In genomic region chr10:91694170-91694794, GRCh38 we compare ENCODE assay signal across 9 cellular contexts.
DNase-seq lines count a peak whose midpoint lies in the region; ATAC-seq and TF ChIP-seq lines count a peak whose summit lies in the region.
"Had no signal": no experiment of that assay in that cellular context is flagged by ENCODE, and none has a peak within 500 bp of the region (broad histone marks: within the 10 kb centered on the region; RNA-seq: fewer than 3 reads in every experiment).

No MANE protein-coding gene starts in this region.

- H3K18ac ChIP-seq in IMR-90 (ENCODE audit: low read depth, low read length) = no peak overlapping the region

- H4K91ac ChIP-seq in IMR-90 (ENCODE audit: insufficient read depth, low read depth, low read length) = no peak overlapping the region

- in situ Hi-C loops in IMR-90 (cut with MboI; ENCODE audit: low sequenced_read_pairs) = loop anchor here (10.0 kb wide), 1 partner anchor 139 kb away; no protein-coding TSS in a partner anchor

- no peak overlapping the region for H3K9ac ChIP-seq in IMR-90 (ENCODE audit: low read depth, low read length)

- H2BK15ac ChIP-seq in IMR-90 (ENCODE audit: low read depth, low read length) = peak overlapping the region; percentile 47; the same call in 1 of the 3 replicates

- peaks cover 8% of the 10 kb centered on the region for H3K4me1 ChIP-seq in IMR-90 (ENCODE audit: control insufficient read depth, insufficient read depth, low read length)

- peak; percentile 7 for DNase-seq in NCI-H2227 (lab: John Stamatoyannopoulos, UW; ENCODE audit: unreplicated experiment)
- no peak for DNase-seq in NCI-H2227 treated with DMSO at 0.1 percent for 48 hours (lab: John Stamatoyannopoulos, UW)
- DNase-seq in IMR-90 = peak; percentile 51
- DNase-seq in activated CD8-positive, alpha-beta T cell treated with anti-CD3 and anti-CD28 coated beads, Interleukin-2, amount 10 ng/mL, durations not matched to agents 7 days and 5 days = peak; percentile 23
- peak; percentile 18 for DNase-seq in left kidney (ENCODE audit: low read depth, low spot score)
- DNase-seq in activated T-helper 2 cell treated with anti-CD3 and anti-CD28 coated beads, Interferon-gamma antibody, Interleukin-2, Interleukin-4, amounts not matched to agents 10 μg/mL and 5 μg/mL and 100 μg/mL, durations not matched to agents 14 hours and 24 hours and 36 hours (ENCODE audit: low spot score) = no peak
- DNase-seq in cerebellar nuclear complex (lab: John Stamatoyannopoulos, UW) = no peak
- DNase-seq in NCI-H2081 treated with DMSO at 0.1 percent for 48 hours (lab: John Stamatoyannopoulos, UW) = no peak

- no peaks in the 10 kb centered on the region for H3K9me3 ChIP-seq in IMR-90 (ENCODE audit: control insufficient read depth, insufficient read depth, low read length)

- H2BK5ac ChIP-seq in IMR-90 (ENCODE audit: low read depth, low read length, poor library complexity, severe bottlenecking) = no peak overlapping the region

- peaks cover 8% of the 10 kb centered on the region for H3K9me1 ChIP-seq in IMR-90 (ENCODE audit: insufficient read depth, low read length)

- H3K27me3 ChIP-seq in IMR-90 (ENCODE audit: control insufficient read depth, insufficient read depth, low read length) = no peaks in the 10 kb centered on the region

- TF ChIP-seq POLR2A in IMR-90 (IDR thresholded peaks at IDR 0.05; ENCODE audit: low read depth, low read length) = no peak

- H2BK20ac ChIP-seq in IMR-90 (ENCODE audit: low read depth, low read length) = no peak overlapping the region

- intact Hi-C loops in IMR-90 (cut with micrococcal nuclease) = loop anchor here (1.0 to 5.0 kb wide), 5 partner anchors 61 to 396 kb away; partner anchors contain the start of gene PPP1R3C
- intact Hi-C loops in activated T-helper 2 cell treated with anti-CD3 and anti-CD28 coated beads, Interferon-gamma antibody, Interleukin-2, Interleukin-4, amounts not matched to agents 10 μg/mL and 5 μg/mL and 100 μg/mL, durations not matched to agents 14 hours and 24 hours and 36 hours (cut with micrococcal nuclease) = loop anchor here (2.0 to 5.0 kb wide), 2 partner anchors 307 to 395 kb away; no protein-coding TSS in a partner anchor

- BruUV-seq in IMR-90 (replicated peaks; lab: Mats Ljungman, UMichigan) = no TSS peak

- no peak overlapping the region for H3K27ac ChIP-seq in IMR-90 (ENCODE audit: insufficient read depth, low read length)
- H3K27ac ChIP-seq: skin epidermis had no signal

- H3K4me1 Mint-ChIP-seq in activated CD8-positive, alpha-beta T cell treated with anti-CD3 and anti-CD28 coated beads, Interleukin-2, amount 10 ng/mL, durations not matched to agents 7 days and 5 days (ENCODE audit: low read depth) = peaks cover 5% of the 10 kb centered on the region
- H3K4me1 Mint-ChIP-seq in activated T-helper 2 cell treated with anti-CD3 and anti-CD28 coated beads, Interferon-gamma antibody, Interleukin-2, Interleukin-4, amounts not matched to agents 10 μg/mL and 5 μg/mL and 100 μg/mL, durations not matched to agents 14 hours and 24 hours and 36 hours (ENCODE audit: low read depth) = peaks cover 5% of the 10 kb centered on the region

- H3K4me3 Mint-ChIP-seq in activated CD8-positive, alpha-beta T cell treated with anti-CD3 and anti-CD28 coated beads, Interleukin-2, amount 10 ng/mL, durations not matched to agents 7 days and 5 days = no peak overlapping the region
- no peak overlapping the region for H3K4me3 Mint-ChIP-seq in activated T-helper 2 cell treated with anti-CD3 and anti-CD28 coated beads, Interferon-gamma antibody, Interleukin-2, Interleukin-4, amounts not matched to agents 10 μg/mL and 5 μg/mL and 100 μg/mL, durations not matched to agents 14 hours and 24 hours and 36 hours (ENCODE audit: low read depth)

- H3K79me1 ChIP-seq in IMR-90 (ENCODE audit: low read depth in 1 of 2, low read length in 2 of 2) = no peaks in the 10 kb centered on the region

- H2AK5ac ChIP-seq in IMR-90 (ENCODE audit: low read depth, low read length) = no peak overlapping the region

- H3K4ac ChIP-seq in IMR-90 (ENCODE audit: low read depth, low read length) = no peak overlapping the region

- peak; percentile 81 for ATAC-seq in IMR-90 (ENCODE audit: low read depth)
- ATAC-seq in activated CD8-positive, alpha-beta T cell treated with anti-CD3 and anti-CD28 coated beads, Interleukin-2, amount 10 ng/mL, durations not matched to agents 7 days and 5 days = no peak

- no peak overlapping the region for H3K4me3 ChIP-seq in IMR-90 (ENCODE audit: insufficient read depth, low read depth, low read length)
- H3K4me3 ChIP-seq: skin epidermis had no signal

- 80% methylated on average over 3 of the region's 3 CpGs; no CpG with 5 or more reads in 1 of the 2 experiments for WGBS in IMR-90 (ENCODE audit: extremely low coverage in 2 of 2, insufficient read length in 1 of 2), 2 experiments

- no peak overlapping the region for H2AK9ac ChIP-seq in IMR-90 (replicated peaks; ENCODE audit: low read depth, low read length, poor library complexity)

- no peaks in the 10 kb centered on the region for H3K36me3 Mint-ChIP-seq in activated CD8-positive, alpha-beta T cell treated with anti-CD3 and anti-CD28 coated beads, Interleukin-2, amount 10 ng/mL, durations not matched to agents 7 days and 5 days (ENCODE audit: low read depth)
- no peaks in the 10 kb centered on the region for H3K36me3 Mint-ChIP-seq in activated T-helper 2 cell treated with anti-CD3 and anti-CD28 coated beads, Interferon-gamma antibody, Interleukin-2, Interleukin-4, amounts not matched to agents 10 μg/mL and 5 μg/mL and 100 μg/mL, durations not matched to agents 14 hours and 24 hours and 36 hours (ENCODE audit: low read depth)

- no peak overlapping the region; the same call in 1 of the 2 replicates for H2BK120ac ChIP-seq in IMR-90 (ENCODE audit: low read depth, low read length)

- peak; percentile 82 for TF ChIP-seq CTCF in IMR-90 (conservative IDR thresholded peaks at IDR 0.05; ENCODE audit: low read depth, low read length)

- H3K9me3 Mint-ChIP-seq in activated CD8-positive, alpha-beta T cell treated with anti-CD3 and anti-CD28 coated beads, Interleukin-2, amount 10 ng/mL, durations not matched to agents 7 days and 5 days (ENCODE audit: insufficient read depth) = no peaks in the 10 kb centered on the region
- no peaks in the 10 kb centered on the region for H3K9me3 Mint-ChIP-seq in activated T-helper 2 cell treated with anti-CD3 and anti-CD28 coated beads, Interferon-gamma antibody, Interleukin-2, Interleukin-4, amounts not matched to agents 10 μg/mL and 5 μg/mL and 100 μg/mL, durations not matched to agents 14 hours and 24 hours and 36 hours

- H4K5ac ChIP-seq in IMR-90 (ENCODE audit: low read depth, low read length) = no peak overlapping the region

- no peak overlapping the region for H3K14ac ChIP-seq in IMR-90 (replicated peaks; ENCODE audit: low read depth, low read length)

- POLR2A ChIA-PET in IMR-90 (lab: Charles Lee; ENCODE audit: unreplicated experiment) = no interaction called here
- POLR2A ChIA-PET in activated CD8-positive, alpha-beta T cell treated with anti-CD3 and anti-CD28 coated beads, Interleukin-2, amount 10 ng/mL, durations not matched to agents 7 days and 5 days (lab: Charles Lee) = no interaction called here

- H4K20me1 ChIP-seq in IMR-90 (ENCODE audit: insufficient read depth, low read length) = no peaks in the 10 kb centered on the region

- H3K23ac ChIP-seq in IMR-90 (ENCODE audit: low read depth, low read length) = no peak overlapping the region

- H3K27me3 Mint-ChIP-seq in activated CD8-positive, alpha-beta T cell treated with anti-CD3 and anti-CD28 coated beads, Interleukin-2, amount 10 ng/mL, durations not matched to agents 7 days and 5 days (ENCODE audit: low read depth) = peaks cover 3% of the 10 kb centered on the region
- peaks cover 2% of the 10 kb centered on the region for H3K27me3 Mint-ChIP-seq in activated T-helper 2 cell treated with anti-CD3 and anti-CD28 coated beads, Interferon-gamma antibody, Interleukin-2, Interleukin-4, amounts not matched to agents 10 μg/mL and 5 μg/mL and 100 μg/mL, durations not matched to agents 14 hours and 24 hours and 36 hours (ENCODE audit: low read depth)

- CTCF ChIA-PET in IMR-90 (lab: Yijun Ruan, JAX) = interaction anchor here (0.6 to 2.1 kb wide), 11 partner anchors 13 to 201 kb away, joined by 3 to 15 read pairs (median 4); partner anchors contain the start of gene PPP1R3C
- CTCF ChIA-PET in activated CD8-positive, alpha-beta T cell treated with anti-CD3 and anti-CD28 coated beads, Interleukin-2, amount 10 ng/mL, durations not matched to agents 7 days and 5 days (lab: Charles Lee) = interaction anchor here (0.7 to 1.8 kb wide), 7 partner anchors 9 to 442 kb away, joined by 3 to 5 read pairs (median 3); no protein-coding TSS in a partner anchor

- no peak overlapping the region for H2AFZ ChIP-seq in IMR-90 (replicated peaks; ENCODE audit: low read length, poor library complexity)

- no peak overlapping the region for H3K27ac Mint-ChIP-seq in activated CD8-positive, alpha-beta T cell treated with anti-CD3 and anti-CD28 coated beads, Interleukin-2, amount 10 ng/mL, durations not matched to agents 7 days and 5 days
- H3K27ac Mint-ChIP-seq in activated T-helper 2 cell treated with anti-CD3 and anti-CD28 coated beads, Interferon-gamma antibody, Interleukin-2, Interleukin-4, amounts not matched to agents 10 μg/mL and 5 μg/mL and 100 μg/mL, durations not matched to agents 14 hours and 24 hours and 36 hours = no peak overlapping the region

- no peak overlapping the region for H3K56ac ChIP-seq in IMR-90 (ENCODE audit: extremely low read depth, insufficient read depth, low read length)

- no peaks in the 10 kb centered on the region for H3K36me3 ChIP-seq in IMR-90 (ENCODE audit: control insufficient read depth, insufficient read depth, low read length)

- H4K8ac ChIP-seq in IMR-90 (ENCODE audit: low read depth in 2 of 2, low read length in 2 of 2) = no peak overlapping the region

- dilution Hi-C loops in IMR-90 (cut with HindIII; ENCODE audit: low sequenced_read_pairs, unreplicated experiment) = no loop called here

- no peak overlapping the region for H3K4me2 ChIP-seq in IMR-90 (ENCODE audit: low read depth, low read length)

- peak; percentile 86 for TF ChIP-seq RAD21 in IMR-90 (IDR thresholded peaks at IDR 0.05; ENCODE audit: low read length)

TF ChIP-seq in IMR-90, 13 proteins besides CTCF, POLR2A, EP300 and RAD21:
- TF ChIP-seq SMC3 (IDR thresholded peaks at IDR 0.05; ENCODE audit: low read depth, low read length) (peak; percentile 84), BHLHE40 (IDR thresholded peaks at IDR 0.05; ENCODE audit: low read depth, low read length) (no peak), FOS (IDR thresholded peaks at IDR 0.05; ENCODE audit: low read depth, low read length) (no peak)
- TF ChIP-seq, protein P1, sequence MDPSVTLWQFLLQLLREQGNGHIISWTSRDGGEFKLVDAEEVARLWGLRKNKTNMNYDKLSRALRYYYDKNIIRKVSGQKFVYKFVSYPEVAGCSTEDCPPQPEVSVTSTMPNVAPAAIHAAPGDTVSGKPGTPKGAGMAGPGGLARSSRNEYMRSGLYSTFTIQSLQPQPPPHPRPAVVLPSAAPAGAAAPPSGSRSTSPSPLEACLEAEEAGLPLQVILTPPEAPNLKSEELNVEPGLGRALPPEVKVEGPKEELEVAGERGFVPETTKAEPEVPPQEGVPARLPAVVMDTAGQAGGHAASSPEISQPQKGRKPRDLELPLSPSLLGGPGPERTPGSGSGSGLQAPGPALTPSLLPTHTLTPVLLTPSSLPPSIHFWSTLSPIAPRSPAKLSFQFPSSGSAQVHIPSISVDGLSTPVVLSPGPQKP (IDR thresholded peaks at IDR 0.05; ENCODE audit: borderline replicate concordance, low read depth, low read length) = no peak

Comparison
In these comparisons a context has a peak if more than half of its experiments do, and no peak if none do; other contexts are left out.
1. DNase-seq: peak in NCI-H2227 (single experiment), IMR-90 (single experiment), activated CD8-positive, alpha-beta T cell treated with anti-CD3 and anti-CD28 coated beads, Interleukin-2, amount 10 ng/mL, durations not matched to agents 7 days and 5 days (single experiment) and left kidney (single experiment); none in NCI-H2227 treated with DMSO at 0.1 percent for 48 hours (single experiment), activated T-helper 2 cell treated with anti-CD3 and anti-CD28 coated beads, Interferon-gamma antibody, Interleukin-2, Interleukin-4, amounts not matched to agents 10 μg/mL and 5 μg/mL and 100 μg/mL, durations not matched to agents 14 hours and 24 hours and 36 hours (single experiment), cerebellar nuclear complex (0 of 2) and NCI-H2081 treated with DMSO at 0.1 percent for 48 hours (single experiment).